Comparison of ENCODE assay signal across 9 cellular contexts in genomic region chr5:6448622-6449464, GRCh38. TPM values are rescaled to one million over a fixed set of nuclear protein-coding genes. Genes with fewer than 3 reads are reported as not detected.
A peak's percentile ranks its signal among the peaks of the same experiment; 100 is the strongest.
DNase-seq lines count a peak whose midpoint lies in the region; ATAC-seq and TF ChIP-seq lines count a peak whose summit lies in the region.
"Had no signal": no experiment of that assay in that cellular context is flagged by ENCODE, and none has a peak within 500 bp of the region (broad histone marks: within the 10 kb centered on the region; RNA-seq: fewer than 3 reads in every experiment).

TSS of gene UBE2QL1 (plus strand) at chr5:6448859. CDS start at chr5:6448894, 35 bp downstream.

- ATAC-seq in HG03439 (IDR thresholded peaks at IDR 0.05; ENCODE audit: unreplicated experiment) (peak; percentile 60), heart left ventricle (peak in 3 of 4 donors; percentile 52 to 63 (median 62)), psoas muscle (peak; percentile 37 to 63 (median 57)), HG02840 (IDR thresholded peaks at IDR 0.05; ENCODE audit: low FRiP score, unreplicated experiment) (no peak)

- H3K4me3 ChIP-seq in heart left ventricle = peak within 1 kb of the TSS; percentile 39 to 76 (median 62)
- peak within 1 kb of the TSS; percentile 84 for H3K4me3 ChIP-seq in psoas muscle

- no peak for TF ChIP-seq POLR2A in heart left ventricle (IDR thresholded peaks at IDR 0.05)

- TF ChIP-seq CTCF in heart left ventricle (IDR thresholded peaks at IDR 0.05) (no peak), psoas muscle (IDR thresholded peaks at IDR 0.05) (no peak)

- no peaks in the 10 kb centered on the region for H3K9me3 ChIP-seq in heart left ventricle
- no peaks in the 10 kb centered on the region for H3K9me3 ChIP-seq in psoas muscle

- peak; percentile 58 for DNase-seq in DMS 273 (lab: John Stamatoyannopoulos, UW; ENCODE audit: unreplicated experiment)
- DNase-seq in DMS 273 treated with DMSO at 0.1 percent for 48 hours (lab: John Stamatoyannopoulos, UW) = no peak
- peak; percentile 36 to 45 for DNase-seq in activated T-cell treated with anti-CD3 and anti-CD28 coated beads, Interleukin-2, amount 50 U/mL, for 48 hours
- DNase-seq in heart left ventricle = peak in 1 of 5 donors; percentile 40
- DNase-seq in psoas muscle = peak in 1 of 2 donors; percentile 69
- no peak for DNase-seq in NCI-H1694 treated with DMSO at 0.1 percent for 48 hours (lab: John Stamatoyannopoulos, UW)

- intact Hi-C loops in heart left ventricle (cut with DNase I) = loop anchor here in 5 of 10 donors (5.0 to 10.0 kb wide), 5 partner anchors 72 to 954 kb away; partner anchors contain the start of gene MED10 (in 3 of the 5)
- intact Hi-C loops in psoas muscle (cut with DNase I) = loop anchor here (5.0 to 10.0 kb wide), 5 partner anchors 72 to 954 kb away; partner anchors contain the start of gene MED10 (in 2 of the 2)

- 1 to 2% (median 1%) methylated on average over 33 to 103 of the region's 103 CpGs for WGBS in heart left ventricle, 4 donors
- WGBS in psoas muscle, 3 donors = 1% methylated on average over 37 to 100 of the region's 103 CpGs

- H3K27ac ChIP-seq in heart left ventricle = peak within 1 kb of the TSS in 11 of 12 donors; percentile 37 to 96 (median 80)
- H3K27ac ChIP-seq in psoas muscle = peak within 1 kb of the TSS; percentile 91
- H3K27ac ChIP-seq: 22Rv1 had no signal

- H3K4me1 ChIP-seq in heart left ventricle = peaks cover 0 to 25% (median 10%) of the 10 kb centered on the region in 12 donors
- H3K4me1 ChIP-seq in psoas muscle = peaks cover 32% of the 10 kb centered on the region

- no peaks in the 10 kb centered on the region for H3K36me3 ChIP-seq in heart left ventricle
- no peaks in the 10 kb centered on the region for H3K36me3 ChIP-seq in psoas muscle (ENCODE audit: insufficient read depth in 1 of 2, low read depth in 1 of 2)

- H3K27me3 ChIP-seq in heart left ventricle (peaks cover 0 to 40% (median 6%) of the 10 kb centered on the region in 9 donors), psoas muscle (ENCODE audit: insufficient read depth in 3 of 3, low read length in 2 of 3) (no peaks in the 10 kb centered on the region)

RNA-seq across cellular contexts. Expression of gene UBE2QL1, which starts in this region (rescaled TPM):
- total RNA-seq in heart left ventricle (10 to 100 TPM in 8 of 9 donors, 1 to 10 TPM in 1; 9.8 to 32.0 (median 21.0) TPM), psoas muscle (10 to 100 TPM; 12.9 to 96.2 (median 20.6) TPM)
- polyA plus RNA-seq in heart left ventricle (10 to 100 TPM; 11.4 to 15.4 TPM), psoas muscle (10 to 100 TPM in 2 of 3 donors, 1 to 10 TPM in 1; 3.2 to 63.4 (median 33.3) TPM)

Comparison
In these comparisons a context has a peak if more than half of its experiments do, and no peak if none do; other contexts are left out.
1. DNase-seq: peak in DMS 273 (single experiment) and activated T-cell treated with anti-CD3 and anti-CD28 coated beads, Interleukin-2, amount 50 U/mL, for 48 hours (2 of 2); none in DMS 273 treated with DMSO at 0.1 percent for 48 hours (single experiment) and NCI-H1694 treated with DMSO at 0.1 percent for 48 hours (single experiment).